Comparison of ENCODE assay signal across 1 cellular context in the genomic region with DNA sequence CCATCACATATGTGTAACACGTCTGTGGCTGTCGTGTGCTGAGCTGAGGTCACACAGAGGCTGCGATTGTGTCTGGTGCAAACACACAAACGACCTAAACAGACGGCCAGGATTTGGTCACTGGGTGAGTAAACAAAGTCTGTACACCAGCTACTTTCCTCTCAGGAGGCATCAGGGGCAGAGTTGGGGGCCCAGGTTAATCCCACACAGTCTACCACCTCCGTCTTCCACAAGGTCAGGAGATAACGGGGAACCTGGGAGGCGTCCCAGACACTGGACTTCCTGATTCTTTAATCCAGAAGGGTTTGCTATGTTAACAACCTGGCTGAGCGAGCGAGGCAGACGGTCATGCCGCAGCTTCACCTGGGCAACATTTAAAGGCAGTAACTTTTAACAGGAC.
TF ChIP-seq lines count a peak whose summit lies in the region.

No MANE protein-coding gene starts in this region.

TF ChIP-seq in GM23338, 12 proteins besides CTCF, POLR2A, EP300 and RAD21 (continued from another document):
- TF ChIP-seq, protein P1, sequence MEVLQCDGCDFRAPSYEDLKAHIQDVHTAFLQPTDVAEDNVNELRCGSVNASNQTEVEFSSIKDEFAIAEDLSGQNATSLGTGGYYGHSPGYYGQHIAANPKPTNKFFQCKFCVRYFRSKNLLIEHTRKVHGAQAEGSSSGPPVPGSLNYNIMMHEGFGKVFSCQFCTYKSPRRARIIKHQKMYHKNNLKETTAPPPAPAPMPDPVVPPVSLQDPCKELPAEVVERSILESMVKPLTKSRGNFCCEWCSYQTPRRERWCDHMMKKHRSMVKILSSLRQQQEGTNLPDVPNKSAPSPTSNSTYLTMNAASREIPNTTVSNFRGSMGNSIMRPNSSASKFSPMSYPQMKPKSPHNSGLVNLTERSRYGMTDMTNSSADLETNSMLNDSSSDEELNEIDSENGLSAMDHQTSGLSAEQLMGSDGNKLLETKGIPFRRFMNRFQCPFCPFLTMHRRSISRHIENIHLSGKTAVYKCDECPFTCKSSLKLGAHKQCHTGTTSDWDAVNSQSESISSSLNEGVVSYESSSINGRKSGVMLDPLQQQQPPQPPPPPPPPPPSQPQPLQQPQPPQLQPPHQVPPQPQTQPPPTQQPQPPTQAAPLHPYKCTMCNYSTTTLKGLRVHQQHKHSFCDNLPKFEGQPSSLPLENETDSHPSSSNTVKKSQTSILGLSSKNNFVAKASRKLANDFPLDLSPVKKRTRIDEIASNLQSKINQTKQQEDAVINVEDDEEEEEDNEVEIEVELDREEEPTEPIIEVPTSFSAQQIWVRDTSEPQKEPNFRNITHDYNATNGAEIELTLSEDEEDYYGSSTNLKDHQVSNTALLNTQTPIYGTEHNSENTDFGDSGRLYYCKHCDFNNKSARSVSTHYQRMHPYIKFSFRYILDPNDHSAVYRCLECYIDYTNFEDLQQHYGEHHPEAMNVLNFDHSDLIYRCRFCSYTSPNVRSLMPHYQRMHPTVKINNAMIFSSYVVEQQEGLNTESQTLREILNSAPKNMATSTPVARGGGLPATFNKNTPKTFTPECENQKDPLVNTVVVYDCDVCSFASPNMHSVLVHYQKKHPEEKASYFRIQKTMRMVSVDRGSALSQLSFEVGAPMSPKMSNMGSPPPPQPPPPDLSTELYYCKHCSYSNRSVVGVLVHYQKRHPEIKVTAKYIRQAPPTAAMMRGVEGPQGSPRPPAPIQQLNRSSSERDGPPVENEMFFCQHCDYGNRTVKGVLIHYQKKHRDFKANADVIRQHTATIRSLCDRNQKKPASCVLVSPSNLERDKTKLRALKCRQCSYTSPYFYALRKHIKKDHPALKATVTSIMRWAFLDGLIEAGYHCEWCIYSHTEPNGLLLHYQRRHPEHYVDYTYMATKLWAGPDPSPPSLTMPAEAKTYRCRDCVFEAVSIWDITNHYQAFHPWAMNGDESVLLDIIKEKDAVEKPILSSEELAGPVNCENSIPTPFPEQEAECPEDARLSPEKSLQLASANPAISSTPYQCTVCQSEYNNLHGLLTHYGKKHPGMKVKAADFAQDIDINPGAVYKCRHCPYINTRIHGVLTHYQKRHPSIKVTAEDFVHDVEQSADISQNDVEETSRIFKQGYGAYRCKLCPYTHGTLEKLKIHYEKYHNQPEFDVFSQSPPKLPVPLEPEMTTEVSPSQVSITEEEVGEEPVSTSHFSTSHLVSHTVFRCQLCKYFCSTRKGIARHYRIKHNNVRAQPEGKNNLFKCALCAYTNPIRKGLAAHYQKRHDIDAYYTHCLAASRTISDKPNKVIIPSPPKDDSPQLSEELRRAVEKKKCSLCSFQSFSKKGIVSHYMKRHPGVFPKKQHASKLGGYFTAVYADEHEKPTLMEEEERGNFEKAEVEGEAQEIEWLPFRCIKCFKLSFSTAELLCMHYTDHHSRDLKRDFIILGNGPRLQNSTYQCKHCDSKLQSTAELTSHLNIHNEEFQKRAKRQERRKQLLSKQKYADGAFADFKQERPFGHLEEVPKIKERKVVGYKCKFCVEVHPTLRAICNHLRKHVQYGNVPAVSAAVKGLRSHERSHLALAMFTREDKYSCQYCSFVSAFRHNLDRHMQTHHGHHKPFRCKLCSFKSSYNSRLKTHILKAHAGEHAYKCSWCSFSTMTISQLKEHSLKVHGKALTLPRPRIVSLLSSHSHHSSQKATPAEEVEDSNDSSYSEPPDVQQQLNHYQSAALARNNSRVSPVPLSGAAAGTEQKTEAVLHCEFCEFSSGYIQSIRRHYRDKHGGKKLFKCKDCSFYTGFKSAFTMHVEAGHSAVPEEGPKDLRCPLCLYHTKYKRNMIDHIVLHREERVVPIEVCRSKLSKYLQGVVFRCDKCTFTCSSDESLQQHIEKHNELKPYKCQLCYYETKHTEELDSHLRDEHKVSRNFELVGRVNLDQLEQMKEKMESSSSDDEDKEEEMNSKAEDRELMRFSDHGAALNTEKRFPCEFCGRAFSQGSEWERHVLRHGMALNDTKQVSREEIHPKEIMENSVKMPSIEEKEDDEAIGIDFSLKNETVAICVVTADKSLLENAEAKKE (CRISPR knock-in tag; IDR thresholded peaks at IDR 0.05) = no peak
- TF ChIP-seq EZH2phosphoT487 (IDR thresholded peaks at IDR 0.05; ENCODE audit: unreplicated experiment) (no peak), POLR2AphosphoS5 (IDR thresholded peaks at IDR 0.05; ENCODE audit: low read depth) (no peak), ZNF331 (CRISPR knock-in tag; IDR thresholded peaks at IDR 0.05; ENCODE audit: low read depth) (no peak), EZH2 (IDR thresholded peaks at IDR 0.05; ENCODE audit: low read depth, unreplicated experiment) (no peak), JUNB (IDR thresholded peaks at IDR 0.05; ENCODE audit: unreplicated experiment) (no peak)
- TF ChIP-seq, protein P2, sequence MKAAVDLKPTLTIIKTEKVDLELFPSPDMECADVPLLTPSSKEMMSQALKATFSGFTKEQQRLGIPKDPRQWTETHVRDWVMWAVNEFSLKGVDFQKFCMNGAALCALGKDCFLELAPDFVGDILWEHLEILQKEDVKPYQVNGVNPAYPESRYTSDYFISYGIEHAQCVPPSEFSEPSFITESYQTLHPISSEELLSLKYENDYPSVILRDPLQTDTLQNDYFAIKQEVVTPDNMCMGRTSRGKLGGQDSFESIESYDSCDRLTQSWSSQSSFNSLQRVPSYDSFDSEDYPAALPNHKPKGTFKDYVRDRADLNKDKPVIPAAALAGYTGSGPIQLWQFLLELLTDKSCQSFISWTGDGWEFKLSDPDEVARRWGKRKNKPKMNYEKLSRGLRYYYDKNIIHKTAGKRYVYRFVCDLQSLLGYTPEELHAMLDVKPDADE (IDR thresholded peaks at IDR 0.05) = no peak
